In the genomic region with DNA sequence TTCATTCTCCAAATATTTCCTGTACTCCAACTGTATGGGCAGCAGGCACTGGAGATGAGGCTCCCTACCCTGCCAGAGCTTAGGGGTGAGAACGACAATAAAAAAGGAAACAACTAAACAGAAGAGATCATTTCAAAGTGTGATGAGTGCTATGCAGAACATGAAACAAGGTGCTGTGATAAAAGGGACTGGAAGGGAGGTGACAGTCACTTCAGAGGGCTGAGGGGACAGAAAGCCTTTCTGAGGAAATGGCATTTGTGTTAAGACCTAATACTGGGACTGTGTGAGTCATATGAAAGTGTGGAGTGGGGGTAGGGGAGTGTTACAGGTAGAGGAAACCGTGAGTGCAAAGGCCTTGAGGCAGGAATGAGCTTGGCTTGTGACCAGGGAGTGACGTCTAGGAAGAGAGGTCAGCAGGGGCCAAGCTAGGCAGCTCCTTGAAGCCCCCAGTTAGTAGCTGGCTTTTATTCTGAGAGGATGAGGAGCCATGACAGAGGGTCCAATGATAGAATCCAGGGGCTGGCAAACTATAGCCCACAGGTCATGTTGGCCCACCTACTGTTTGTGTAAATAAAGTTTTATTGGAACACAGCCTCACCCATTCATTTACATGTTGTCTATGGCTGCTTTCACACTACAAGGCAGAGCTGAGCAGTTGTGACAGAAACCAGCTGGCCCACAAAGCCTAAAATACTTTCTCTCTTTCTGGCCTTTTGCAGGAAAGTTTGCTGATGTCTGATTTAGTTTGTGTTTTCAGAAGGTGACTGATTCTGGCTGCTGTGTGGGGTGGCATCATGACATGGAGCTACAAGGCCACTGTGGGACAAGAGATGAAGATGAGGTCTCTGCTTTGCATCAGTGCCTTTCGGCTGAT, we compare ENCODE assay signal across 1 cellular context.
A peak's percentile ranks its signal among the peaks of the same experiment; 100 is the strongest.
TF ChIP-seq lines count a peak whose summit lies in the region.

No MANE protein-coding gene starts in this region.

TF ChIP-seq in K562, 482 proteins besides CTCF, POLR2A, EP300 and RAD21 (continues in another document):
- TF ChIP-seq PCBP2 (IDR thresholded peaks at IDR 0.05; ENCODE audit: low read depth, low read length, poor library complexity, severe bottlenecking), result no peak
- no peak for TF ChIP-seq ZNF696 (CRISPR knock-in tag; conservative IDR thresholded peaks at IDR 0.05)
- no peak for TF ChIP-seq C11orf30 (IDR thresholded peaks at IDR 0.05; ENCODE audit: low read depth)
- no peak; the same call in 1 of the 2 replicates for TF ChIP-seq DIDO1 (tag; IDR thresholded peaks at IDR 0.05; ENCODE audit: low read depth)
- TF ChIP-seq TEAD2 (tag; IDR thresholded peaks at IDR 0.05), result no peak
- TF ChIP-seq, protein P1, sequence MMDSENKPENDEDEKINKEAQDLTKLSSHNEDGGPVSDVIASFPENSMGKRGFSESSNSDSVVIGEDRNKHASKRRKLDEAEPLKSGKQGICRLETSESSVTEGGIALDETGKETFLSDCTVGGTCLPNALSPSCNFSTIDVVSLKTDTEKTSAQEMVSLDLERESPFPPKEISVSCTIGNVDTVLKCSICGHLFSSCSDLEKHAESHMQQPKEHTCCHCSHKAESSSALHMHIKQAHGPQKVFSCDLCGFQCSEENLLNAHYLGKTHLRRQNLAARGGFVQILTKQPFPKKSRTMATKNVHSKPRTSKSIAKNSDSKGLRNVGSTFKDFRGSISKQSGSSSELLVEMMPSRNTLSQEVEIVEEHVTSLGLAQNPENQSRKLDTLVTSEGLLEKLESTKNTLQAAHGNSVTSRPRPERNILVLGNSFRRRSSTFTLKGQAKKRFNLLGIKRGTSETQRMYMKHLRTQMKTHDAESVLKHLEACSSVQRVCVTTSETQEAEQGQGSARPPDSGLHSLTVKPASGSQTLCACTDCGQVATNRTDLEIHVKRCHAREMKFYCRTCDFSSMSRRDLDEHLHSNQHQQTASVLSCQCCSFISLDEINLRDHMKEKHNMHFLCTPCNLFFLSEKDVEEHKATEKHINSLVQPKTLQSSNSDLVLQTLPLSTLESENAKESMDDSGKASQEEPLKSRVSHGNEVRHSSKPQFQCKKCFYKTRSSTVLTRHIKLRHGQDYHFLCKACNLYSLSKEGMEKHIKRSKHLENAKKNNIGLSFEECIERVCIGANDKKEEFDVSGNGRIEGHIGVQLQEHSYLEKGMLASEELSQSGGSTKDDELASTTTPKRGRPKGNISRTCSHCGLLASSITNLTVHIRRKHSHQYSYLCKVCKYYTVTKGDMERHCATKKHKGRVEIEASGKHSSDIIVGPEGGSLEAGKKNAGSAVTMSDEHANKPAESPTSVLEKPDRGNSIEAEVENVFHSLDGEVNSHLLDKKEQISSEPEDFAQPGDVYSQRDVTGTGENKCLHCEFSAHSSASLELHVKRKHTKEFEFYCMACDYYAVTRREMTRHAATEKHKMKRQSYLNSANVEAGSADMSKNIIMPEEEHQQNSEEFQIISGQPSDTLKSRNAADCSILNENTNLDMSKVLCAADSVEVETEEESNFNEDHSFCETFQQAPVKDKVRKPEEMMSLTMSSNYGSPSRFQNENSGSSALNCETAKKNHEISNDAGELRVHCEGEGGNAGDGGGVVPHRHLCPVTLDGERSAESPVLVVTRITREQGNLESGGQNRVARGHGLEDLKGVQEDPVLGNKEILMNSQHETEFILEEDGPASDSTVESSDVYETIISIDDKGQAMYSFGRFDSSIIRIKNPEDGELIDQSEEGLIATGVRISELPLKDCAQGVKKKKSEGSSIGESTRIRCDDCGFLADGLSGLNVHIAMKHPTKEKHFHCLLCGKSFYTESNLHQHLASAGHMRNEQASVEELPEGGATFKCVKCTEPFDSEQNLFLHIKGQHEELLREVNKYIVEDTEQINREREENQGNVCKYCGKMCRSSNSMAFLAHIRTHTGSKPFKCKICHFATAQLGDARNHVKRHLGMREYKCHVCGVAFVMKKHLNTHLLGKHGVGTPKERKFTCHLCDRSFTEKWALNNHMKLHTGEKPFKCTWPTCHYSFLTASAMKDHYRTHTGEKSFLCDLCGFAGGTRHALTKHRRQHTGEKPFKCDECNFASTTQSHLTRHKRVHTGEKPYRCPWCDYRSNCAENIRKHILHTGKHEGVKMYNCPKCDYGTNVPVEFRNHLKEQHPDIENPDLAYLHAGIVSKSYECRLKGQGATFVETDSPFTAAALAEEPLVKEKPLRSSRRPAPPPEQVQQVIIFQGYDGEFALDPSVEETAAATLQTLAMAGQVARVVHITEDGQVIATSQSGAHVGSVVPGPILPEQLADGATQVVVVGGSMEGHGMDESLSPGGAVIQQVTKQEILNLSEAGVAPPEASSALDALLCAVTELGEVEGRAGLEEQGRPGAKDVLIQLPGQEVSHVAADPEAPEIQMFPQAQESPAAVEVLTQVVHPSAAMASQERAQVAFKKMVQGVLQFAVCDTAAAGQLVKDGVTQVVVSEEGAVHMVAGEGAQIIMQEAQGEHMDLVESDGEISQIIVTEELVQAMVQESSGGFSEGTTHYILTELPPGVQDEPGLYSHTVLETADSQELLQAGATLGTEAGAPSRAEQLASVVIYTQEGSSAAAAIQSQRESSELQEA (IDR thresholded peaks at IDR 0.05; ENCODE audit: low read depth), result no peak
- TF ChIP-seq TBP (optimal IDR thresholded peaks at IDR 0.05; ENCODE audit: low read depth, low read length), result no peak
- no peak for TF ChIP-seq DACH1 (IDR thresholded peaks at IDR 0.05; ENCODE audit: partially characterized antibody)
- TF ChIP-seq ZBTB17 (CRISPR knock-in tag; IDR thresholded peaks at IDR 0.05), result no peak
- TF ChIP-seq, protein P2, sequence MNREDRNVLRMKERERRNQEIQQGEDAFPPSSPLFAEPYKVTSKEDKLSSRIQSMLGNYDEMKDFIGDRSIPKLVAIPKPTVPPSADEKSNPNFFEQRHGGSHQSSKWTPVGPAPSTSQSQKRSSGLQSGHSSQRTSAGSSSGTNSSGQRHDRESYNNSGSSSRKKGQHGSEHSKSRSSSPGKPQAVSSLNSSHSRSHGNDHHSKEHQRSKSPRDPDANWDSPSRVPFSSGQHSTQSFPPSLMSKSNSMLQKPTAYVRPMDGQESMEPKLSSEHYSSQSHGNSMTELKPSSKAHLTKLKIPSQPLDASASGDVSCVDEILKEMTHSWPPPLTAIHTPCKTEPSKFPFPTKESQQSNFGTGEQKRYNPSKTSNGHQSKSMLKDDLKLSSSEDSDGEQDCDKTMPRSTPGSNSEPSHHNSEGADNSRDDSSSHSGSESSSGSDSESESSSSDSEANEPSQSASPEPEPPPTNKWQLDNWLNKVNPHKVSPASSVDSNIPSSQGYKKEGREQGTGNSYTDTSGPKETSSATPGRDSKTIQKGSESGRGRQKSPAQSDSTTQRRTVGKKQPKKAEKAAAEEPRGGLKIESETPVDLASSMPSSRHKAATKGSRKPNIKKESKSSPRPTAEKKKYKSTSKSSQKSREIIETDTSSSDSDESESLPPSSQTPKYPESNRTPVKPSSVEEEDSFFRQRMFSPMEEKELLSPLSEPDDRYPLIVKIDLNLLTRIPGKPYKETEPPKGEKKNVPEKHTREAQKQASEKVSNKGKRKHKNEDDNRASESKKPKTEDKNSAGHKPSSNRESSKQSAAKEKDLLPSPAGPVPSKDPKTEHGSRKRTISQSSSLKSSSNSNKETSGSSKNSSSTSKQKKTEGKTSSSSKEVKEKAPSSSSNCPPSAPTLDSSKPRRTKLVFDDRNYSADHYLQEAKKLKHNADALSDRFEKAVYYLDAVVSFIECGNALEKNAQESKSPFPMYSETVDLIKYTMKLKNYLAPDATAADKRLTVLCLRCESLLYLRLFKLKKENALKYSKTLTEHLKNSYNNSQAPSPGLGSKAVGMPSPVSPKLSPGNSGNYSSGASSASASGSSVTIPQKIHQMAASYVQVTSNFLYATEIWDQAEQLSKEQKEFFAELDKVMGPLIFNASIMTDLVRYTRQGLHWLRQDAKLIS (CRISPR knock-in tag; IDR thresholded peaks at IDR 0.05), result no peak
- TF ChIP-seq, protein P3, sequence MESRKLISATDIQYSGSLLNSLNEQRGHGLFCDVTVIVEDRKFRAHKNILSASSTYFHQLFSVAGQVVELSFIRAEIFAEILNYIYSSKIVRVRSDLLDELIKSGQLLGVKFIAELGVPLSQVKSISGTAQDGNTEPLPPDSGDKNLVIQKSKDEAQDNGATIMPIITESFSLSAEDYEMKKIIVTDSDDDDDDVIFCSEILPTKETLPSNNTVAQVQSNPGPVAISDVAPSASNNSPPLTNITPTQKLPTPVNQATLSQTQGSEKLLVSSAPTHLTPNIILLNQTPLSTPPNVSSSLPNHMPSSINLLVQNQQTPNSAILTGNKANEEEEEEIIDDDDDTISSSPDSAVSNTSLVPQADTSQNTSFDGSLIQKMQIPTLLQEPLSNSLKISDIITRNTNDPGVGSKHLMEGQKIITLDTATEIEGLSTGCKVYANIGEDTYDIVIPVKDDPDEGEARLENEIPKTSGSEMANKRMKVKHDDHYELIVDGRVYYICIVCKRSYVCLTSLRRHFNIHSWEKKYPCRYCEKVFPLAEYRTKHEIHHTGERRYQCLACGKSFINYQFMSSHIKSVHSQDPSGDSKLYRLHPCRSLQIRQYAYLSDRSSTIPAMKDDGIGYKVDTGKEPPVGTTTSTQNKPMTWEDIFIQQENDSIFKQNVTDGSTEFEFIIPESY (CRISPR knock-in tag; IDR thresholded peaks at IDR 0.05), result no peak
- TF ChIP-seq KDM2B (CRISPR knock-in tag; IDR thresholded peaks at IDR 0.05), result no peak
- TF ChIP-seq CBFA2T2 (conservative IDR thresholded peaks at IDR 0.05), result no peak
- TF ChIP-seq RBM39 (optimal IDR thresholded peaks at IDR 0.05; ENCODE audit: low read depth, low read length), result no peak
- TF ChIP-seq HLTF (IDR thresholded peaks at IDR 0.05), result no peak
- TF ChIP-seq, protein P4, sequence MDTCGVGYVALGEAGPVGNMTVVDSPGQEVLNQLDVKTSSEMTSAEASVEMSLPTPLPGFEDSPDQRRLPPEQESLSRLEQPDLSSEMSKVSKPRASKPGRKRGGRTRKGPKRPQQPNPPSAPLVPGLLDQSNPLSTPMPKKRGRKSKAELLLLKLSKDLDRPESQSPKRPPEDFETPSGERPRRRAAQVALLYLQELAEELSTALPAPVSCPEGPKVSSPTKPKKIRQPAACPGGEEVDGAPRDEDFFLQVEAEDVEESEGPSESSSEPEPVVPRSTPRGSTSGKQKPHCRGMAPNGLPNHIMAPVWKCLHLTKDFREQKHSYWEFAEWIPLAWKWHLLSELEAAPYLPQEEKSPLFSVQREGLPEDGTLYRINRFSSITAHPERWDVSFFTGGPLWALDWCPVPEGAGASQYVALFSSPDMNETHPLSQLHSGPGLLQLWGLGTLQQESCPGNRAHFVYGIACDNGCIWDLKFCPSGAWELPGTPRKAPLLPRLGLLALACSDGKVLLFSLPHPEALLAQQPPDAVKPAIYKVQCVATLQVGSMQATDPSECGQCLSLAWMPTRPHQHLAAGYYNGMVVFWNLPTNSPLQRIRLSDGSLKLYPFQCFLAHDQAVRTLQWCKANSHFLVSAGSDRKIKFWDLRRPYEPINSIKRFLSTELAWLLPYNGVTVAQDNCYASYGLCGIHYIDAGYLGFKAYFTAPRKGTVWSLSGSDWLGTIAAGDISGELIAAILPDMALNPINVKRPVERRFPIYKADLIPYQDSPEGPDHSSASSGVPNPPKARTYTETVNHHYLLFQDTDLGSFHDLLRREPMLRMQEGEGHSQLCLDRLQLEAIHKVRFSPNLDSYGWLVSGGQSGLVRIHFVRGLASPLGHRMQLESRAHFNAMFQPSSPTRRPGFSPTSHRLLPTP (IDR thresholded peaks at IDR 0.05; ENCODE audit: borderline replicate concordance, extremely low read depth, insufficient read length), result no peak
- TF ChIP-seq POLR2AphosphoS2 (IDR thresholded peaks at IDR 0.05; ENCODE audit: low read length), result no peak
- no peak for TF ChIP-seq NONO (IDR thresholded peaks at IDR 0.05; ENCODE audit: low read depth in 2 of 2, low read length in 1 of 2)
- TF ChIP-seq ZC3H8 (IDR thresholded peaks at IDR 0.05), result no peak
- no peak; a peak in 1 of 4 replicates for TF ChIP-seq TEAD1 (CRISPR knock-in tag; IDR thresholded peaks at IDR 0.05)
- TF ChIP-seq SIN3A (IDR thresholded peaks at IDR 0.05; ENCODE audit: borderline replicate concordance in 2 of 2, control insufficient read depth in 1 of 2, low read depth in 2 of 2, low read length in 2 of 2), result no peak
- TF ChIP-seq TAF9B (IDR thresholded peaks at IDR 0.05; ENCODE audit: partially characterized antibody), result peak; percentile 10
- TF ChIP-seq ZKSCAN3 (CRISPR knock-in tag; IDR thresholded peaks at IDR 0.05), result no peak
- no peak for TF ChIP-seq EZH2 (IDR thresholded peaks at IDR 0.05; ENCODE audit: borderline replicate concordance, low read depth, low read length)
- TF ChIP-seq, protein P5, sequence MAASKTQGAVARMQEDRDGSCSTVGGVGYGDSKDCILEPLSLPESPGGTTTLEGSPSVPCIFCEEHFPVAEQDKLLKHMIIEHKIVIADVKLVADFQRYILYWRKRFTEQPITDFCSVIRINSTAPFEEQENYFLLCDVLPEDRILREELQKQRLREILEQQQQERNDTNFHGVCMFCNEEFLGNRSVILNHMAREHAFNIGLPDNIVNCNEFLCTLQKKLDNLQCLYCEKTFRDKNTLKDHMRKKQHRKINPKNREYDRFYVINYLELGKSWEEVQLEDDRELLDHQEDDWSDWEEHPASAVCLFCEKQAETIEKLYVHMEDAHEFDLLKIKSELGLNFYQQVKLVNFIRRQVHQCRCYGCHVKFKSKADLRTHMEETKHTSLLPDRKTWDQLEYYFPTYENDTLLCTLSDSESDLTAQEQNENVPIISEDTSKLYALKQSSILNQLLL (CRISPR knock-in tag; IDR thresholded peaks at IDR 0.05; ENCODE audit: borderline replicate concordance), result no peak
- TF ChIP-seq RCOR1 (IDR thresholded peaks at IDR 0.05; ENCODE audit: borderline replicate concordance in 1 of 2, low read depth in 2 of 2, low read length in 2 of 2), result no peak; a peak in 1 of 4 replicates
- TF ChIP-seq, protein P6, sequence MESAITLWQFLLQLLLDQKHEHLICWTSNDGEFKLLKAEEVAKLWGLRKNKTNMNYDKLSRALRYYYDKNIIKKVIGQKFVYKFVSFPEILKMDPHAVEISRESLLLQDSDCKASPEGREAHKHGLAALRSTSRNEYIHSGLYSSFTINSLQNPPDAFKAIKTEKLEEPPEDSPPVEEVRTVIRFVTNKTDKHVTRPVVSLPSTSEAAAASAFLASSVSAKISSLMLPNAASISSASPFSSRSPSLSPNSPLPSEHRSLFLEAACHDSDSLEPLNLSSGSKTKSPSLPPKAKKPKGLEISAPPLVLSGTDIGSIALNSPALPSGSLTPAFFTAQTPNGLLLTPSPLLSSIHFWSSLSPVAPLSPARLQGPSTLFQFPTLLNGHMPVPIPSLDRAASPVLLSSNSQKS (CRISPR knock-in tag; IDR thresholded peaks at IDR 0.05), result no peak
